ENCODE assay signal across 9 cellular contexts in genomic region chr7:143299840-143300239, GRCh38. TPM values are rescaled to one million over a fixed set of nuclear protein-coding genes. Genes with fewer than 3 reads are reported as not detected.
DNase-seq lines count a peak whose midpoint lies in the region; ATAC-seq and TF ChIP-seq lines count a peak whose summit lies in the region.
"Had no signal": no experiment of that assay in that cellular context is flagged by ENCODE, and none has a peak within 500 bp of the region (broad histone marks: within the 10 kb centered on the region; RNA-seq: fewer than 3 reads in every experiment).

No MANE protein-coding gene starts in this region.

- peaks cover 92% of the 10 kb centered on the region for H3K36me3 Mint-ChIP-seq in CD8-positive, alpha-beta T cell
- H3K36me3 Mint-ChIP-seq in chondrocyte (ENCODE audit: low read depth), result peaks cover 47% of the 10 kb centered on the region
- H3K36me3 Mint-ChIP-seq in naive thymus-derived CD8-positive, alpha-beta T cell, result peaks cover 7 to 94% (median 29%) of the 10 kb centered on the region in 3 donors

- WGBS in prostate gland, result 72% methylated on average over 8 of the region's 8 CpGs

- POLR2A ChIA-PET in CD8-positive, alpha-beta T cell (lab: Charles Lee), result interaction anchor here (0.7 to 1.1 kb wide), 5 partner anchors 10 to 109 kb away, joined by 3 to 5 read pairs (median 3); partner anchors contain the start of gene EPHA1
- POLR2A ChIA-PET in naive thymus-derived CD8-positive, alpha-beta T cell (lab: Charles Lee), result interaction anchor here (1.3 to 2.0 kb wide), 4 partner anchors 12 to 108 kb away, joined by 3 to 7 read pairs (median 5); partner anchors contain the start of genes CASP2 and GSTK1

- H3K4me1 ChIP-seq in CD8-positive, alpha-beta T cell (ENCODE audit: insufficient read depth, low read length), result peaks cover 9% of the 10 kb centered on the region
- peaks cover 10% of the 10 kb centered on the region for H3K4me1 ChIP-seq in prostate gland (replicated peaks)

- no peaks in the 10 kb centered on the region for H3K9me3 ChIP-seq in CD8-positive, alpha-beta T cell (ENCODE audit: low read length)
- H3K9me3 ChIP-seq in prostate gland, result no peaks in the 10 kb centered on the region

- intact Hi-C loops in CD8-positive, alpha-beta T cell (cut with DNase I, micrococcal nuclease), result loop anchor here (1.0 to 10.0 kb wide), 5 partner anchors 12 to 295 kb away; partner anchors contain the start of gene CASP2 (in 1 of the 2)
- intact Hi-C loops in prostate gland (cut with DNase I), result loop anchor here (5.0 kb wide), 1 partner anchor 117 kb away; no protein-coding TSS in a partner anchor

- no peak overlapping the region for H3K4me3 ChIP-seq in CD8-positive, alpha-beta T cell (ENCODE audit: low read depth, low read length)
- H3K4me3 ChIP-seq in HFF-Myc (replicated peaks; ENCODE audit: low read depth, low read length), result no peak overlapping the region
- H3K4me3 ChIP-seq in prostate gland, result no peak overlapping the region

- CTCF ChIA-PET in CD8-positive, alpha-beta T cell (lab: Charles Lee), result interaction anchor here (0.6 to 9.7 kb wide), 52 partner anchors 9 to 127 kb away, joined by 3 to 180 read pairs (median 5); partner anchors contain the start of genes CASP2, CLCN1 and GSTK1

- H3K4me1 Mint-ChIP-seq in CD8-positive, alpha-beta T cell (ENCODE audit: low read depth), result peaks cover 31% of the 10 kb centered on the region
- peaks cover 24% of the 10 kb centered on the region for H3K4me1 Mint-ChIP-seq in chondrocyte (ENCODE audit: low read depth)
- H3K4me1 Mint-ChIP-seq in naive thymus-derived CD8-positive, alpha-beta T cell, result peaks cover 25 to 49% (median 38%) of the 10 kb centered on the region in 4 donors

- H3K27ac Mint-ChIP-seq in CD8-positive, alpha-beta T cell, result no peak overlapping the region
- H3K27ac Mint-ChIP-seq in chondrocyte (ENCODE audit: unreplicated experiment), result no peak overlapping the region
- H3K27ac Mint-ChIP-seq in naive thymus-derived CD8-positive, alpha-beta T cell, result peak overlapping the region in 5 of 10 donors; percentile 14 to 88 (median 56)

- H3K4me3 Mint-ChIP-seq in CD8-positive, alpha-beta T cell, result no peak overlapping the region
- H3K4me3 Mint-ChIP-seq in chondrocyte (ENCODE audit: unreplicated experiment), result no peak overlapping the region
- H3K4me3 Mint-ChIP-seq in naive thymus-derived CD8-positive, alpha-beta T cell, result no peak overlapping the region

- H3K27ac ChIP-seq in CD8-positive, alpha-beta T cell (ENCODE audit: low read depth, low read length), result no peak overlapping the region
- no peak overlapping the region for H3K27ac ChIP-seq in prostate gland

- peak; percentile 42 to 76 (median 66) for DNase-seq in CD8-positive, alpha-beta T cell
- DNase-seq in HFF-Myc (ENCODE audit: extremely low read depth, low read depth) (no peak), chondrocyte (ENCODE audit: low spot score) (no peak), prostate gland (ENCODE audit: low spot score) (no peak), HCEC 1CT (no peak)
- DNase-seq in activated CD4-positive, CD25-positive, alpha-beta regulatory T cell treated with anti-CD3 and anti-CD28 coated beads, Interleukin-2, amount 50 U/mL, for 16 hours (ENCODE audit: low read depth, low spot score), result peak; percentile 26
- DNase-seq in naive thymus-derived CD8-positive, alpha-beta T cell, result peak; percentile 43 to 85 (median 59)
- DNase-seq: right cardiac atrium had no signal

- ATAC-seq in CD8-positive, alpha-beta T cell, result peak; percentile 100
- peak; percentile 99 to 100 for ATAC-seq in naive thymus-derived CD8-positive, alpha-beta T cell
- no peak for ATAC-seq in HG02610 (IDR thresholded peaks at IDR 0.05; ENCODE audit: unreplicated experiment)

- no peaks in the 10 kb centered on the region for H3K27me3 Mint-ChIP-seq in CD8-positive, alpha-beta T cell (ENCODE audit: low read depth)
- no peaks in the 10 kb centered on the region for H3K27me3 Mint-ChIP-seq in chondrocyte (ENCODE audit: low read depth)
- no peaks in the 10 kb centered on the region for H3K27me3 Mint-ChIP-seq in naive thymus-derived CD8-positive, alpha-beta T cell

- no peak for TF ChIP-seq POLR2A in prostate gland (IDR thresholded peaks at IDR 0.05)

- TF ChIP-seq CTCF in CD8-positive, alpha-beta T cell (IDR thresholded peaks at IDR 0.05), result peak; percentile 80
- peak; percentile 64 for TF ChIP-seq CTCF in HFF-Myc (IDR thresholded peaks at IDR 0.05; ENCODE audit: low read depth, low read length, missing control alignments)
- TF ChIP-seq CTCF in chondrocyte (IDR thresholded peaks at IDR 0.05), result peak; percentile 72
- peak in 2 of 4 experiments; percentile 29 to 37 for TF ChIP-seq CTCF in prostate gland (IDR thresholded peaks at IDR 0.05)

- no peaks in the 10 kb centered on the region for H3K9me3 Mint-ChIP-seq in CD8-positive, alpha-beta T cell
- no peaks in the 10 kb centered on the region for H3K9me3 Mint-ChIP-seq in chondrocyte (ENCODE audit: low read depth)
- H3K9me3 Mint-ChIP-seq in naive thymus-derived CD8-positive, alpha-beta T cell, result no peaks in the 10 kb centered on the region

- peaks cover 51% of the 10 kb centered on the region for H3K36me3 ChIP-seq in CD8-positive, alpha-beta T cell (ENCODE audit: insufficient read depth, low read length)
- peaks cover 2 to 3% of the 10 kb centered on the region in 2 donors for H3K36me3 ChIP-seq in prostate gland

- no peaks in the 10 kb centered on the region for H3K27me3 ChIP-seq in CD8-positive, alpha-beta T cell (ENCODE audit: insufficient read depth, low read length)
- H3K27me3 ChIP-seq in prostate gland (replicated peaks; ENCODE audit: insufficient read depth), result no peaks in the 10 kb centered on the region

RNA-seq across cellular contexts. Expression of gene CASP2, which starts 11.7 kb away (rescaled TPM):
- 10 to 100 TPM; 16.0 to 19.1 TPM for total RNA-seq in CD8-positive, alpha-beta T cell
- 28.7 to 31.5 TPM (median 30.3 TPM) in 3 replicates for total RNA-seq in chondrocyte
- 10 to 100 TPM; 64.9 to 68.2 TPM for total RNA-seq in naive thymus-derived CD8-positive, alpha-beta T cell
- 10 to 100 TPM; 12.1 to 22.0 (median 14.6) TPM for polyA plus RNA-seq in naive thymus-derived CD8-positive, alpha-beta T cell
- 10 to 100 TPM; 19.6 to 20.2 TPM for total RNA-seq in prostate gland

RNA-seq across cellular contexts. Expression of gene TMEM139, which starts 15.1 kb away (rescaled TPM):
- under 1 TPM in 1 of 2 experiments, not detected in 1; 0.24 TPM for total RNA-seq in CD8-positive, alpha-beta T cell
- not detected in 3 replicates for total RNA-seq in chondrocyte
- 1 to 10 TPM in 1 of 2 experiments, under 1 TPM in 1; 0.29 to 1.2 TPM for total RNA-seq in naive thymus-derived CD8-positive, alpha-beta T cell
- polyA plus RNA-seq in naive thymus-derived CD8-positive, alpha-beta T cell, result under 1 TPM in 1 of 3 donors, not detected in 2; 0.60 TPM
- 1 to 10 TPM in 1 of 2 donors, under 1 TPM in 1; 0.51 to 7.7 TPM for total RNA-seq in prostate gland

RNA-seq across cellular contexts. Expression of gene CLCN1, which starts 16.1 kb away (rescaled TPM):
- total RNA-seq in CD8-positive, alpha-beta T cell, result not detected
- not detected in 3 replicates for total RNA-seq in chondrocyte
- total RNA-seq in naive thymus-derived CD8-positive, alpha-beta T cell, result not detected
- polyA plus RNA-seq in naive thymus-derived CD8-positive, alpha-beta T cell, result not detected
- under 1 TPM in 1 of 2 donors, not detected in 1; 0.23 TPM for total RNA-seq in prostate gland
- total RNA-seq: right cardiac atrium had no signal
- polyA plus RNA-seq: right cardiac atrium had no signal

RNA-seq across cellular contexts. Expression of gene GSTK1, which starts 36.6 kb away (rescaled TPM):
- total RNA-seq in CD8-positive, alpha-beta T cell, result 100 to 1,000 TPM; 200 to 208 TPM
- total RNA-seq in chondrocyte (70.1 to 79.6 TPM (median 79.4 TPM) in 3 replicates), prostate gland (100 to 1,000 TPM; 134 to 153 TPM)
- 100 to 1,000 TPM; 278 to 283 TPM for total RNA-seq in naive thymus-derived CD8-positive, alpha-beta T cell
- 100 to 1,000 TPM; 310 to 355 (median 330) TPM for polyA plus RNA-seq in naive thymus-derived CD8-positive, alpha-beta T cell

Comparison
In these comparisons a context has a peak if more than half of its experiments do, and no peak if none do; other contexts are left out.
1. DNase-seq: peak in CD8-positive, alpha-beta T cell (7 of 7), activated CD4-positive, CD25-positive, alpha-beta regulatory T cell treated with anti-CD3 and anti-CD28 coated beads, Interleukin-2, amount 50 U/mL, for 16 hours (single experiment) and naive thymus-derived CD8-positive, alpha-beta T cell (10 of 10); none in HFF-Myc (single experiment), chondrocyte (single experiment), prostate gland (single experiment) and HCEC 1CT (single experiment).